Comparison of ENCODE assay signal across 1 cellular context in genomic region chr2:208542465-208543041, GRCh38.
A peak's percentile ranks its signal among the peaks of the same experiment; 100 is the strongest.
TF ChIP-seq lines count a peak whose summit lies in the region.

No MANE protein-coding gene starts in this region.

TF ChIP-seq in K562, 482 proteins besides CTCF, POLR2A, EP300 and RAD21 (continued from another document):
- TF ChIP-seq CREB3 (tag; conservative IDR thresholded peaks at IDR 0.05; ENCODE audit: low read depth) (no peak), DPF2 (IDR thresholded peaks at IDR 0.05) (0 out of 2 replicates have a peak, but pooled peaks have one; percentile 49), CHD2 (IDR thresholded peaks at IDR 0.05; ENCODE audit: low read depth, low read length) (no peak), BACH1 (tag; IDR thresholded peaks at IDR 0.05) (no peak), CTBP1 (IDR thresholded peaks at IDR 0.05; ENCODE audit: borderline replicate concordance) (peak; percentile 12; the same call in 1 of the 2 replicates), TFE3 (CRISPR knock-in tag; IDR thresholded peaks at IDR 0.05) (no peak), ETS1 (conservative IDR thresholded peaks at IDR 0.05; ENCODE audit: control insufficient read depth, low read depth, low read length) (no peak), HINFP (tag; conservative IDR thresholded peaks at IDR 0.05; ENCODE audit: low read depth) (no peak), TAF1 (IDR thresholded peaks at IDR 0.05; ENCODE audit: control insufficient read depth, extremely low read depth, insufficient read depth, low read length, severe bottlenecking) (peak; percentile 67), MYBL2 (IDR thresholded peaks at IDR 0.05; ENCODE audit: low read depth) (no peak), MYBL2 (CRISPR knock-in tag; IDR thresholded peaks at IDR 0.05; ENCODE audit: borderline replicate concordance) (no peak), FOXM1 (IDR thresholded peaks at IDR 0.05; ENCODE audit: low read depth) (no peak), FOXM1 (CRISPR knock-in tag; IDR thresholded peaks at IDR 0.05; ENCODE audit: low read depth) (no peak), RAD51 (IDR thresholded peaks at IDR 0.05; ENCODE audit: borderline replicate concordance, low read depth) (no peak), BHLHE40 (IDR thresholded peaks at IDR 0.05; ENCODE audit: low read length) (no peak; the same call in 1 of the 2 replicates), CBX2 (IDR thresholded peaks at IDR 0.05; ENCODE audit: insufficient read depth, low read length, poor library complexity, severe bottlenecking) (no peak), C11orf30 (IDR thresholded peaks at IDR 0.05; ENCODE audit: low read depth) (no peak), ZFP36 (IDR thresholded peaks at IDR 0.05; ENCODE audit: low read depth, low read length, partially characterized antibody) (peak; percentile 47), ZNF311 (CRISPR knock-in tag; IDR thresholded peaks at IDR 0.05) (no peak), CHD1 (IDR thresholded peaks at IDR 0.05; ENCODE audit: low read length) (peak; percentile 42), SIN3A (IDR thresholded peaks at IDR 0.05; ENCODE audit: borderline replicate concordance in 2 of 2, control insufficient read depth in 1 of 2, low read depth in 2 of 2, low read length in 2 of 2) (no peak), ZFX (CRISPR knock-in tag; IDR thresholded peaks at IDR 0.05) (peak; percentile 32; the same call in 1 of the 2 replicates), SAFB2 (IDR thresholded peaks at IDR 0.05; ENCODE audit: borderline replicate concordance, low read depth, low read length, severe bottlenecking) (no peak), ZNF79 (CRISPR knock-in tag; IDR thresholded peaks at IDR 0.05; ENCODE audit: low read depth) (no peak), TOE1 (IDR thresholded peaks at IDR 0.05; ENCODE audit: borderline replicate concordance) (0 out of 2 replicates have a peak, but pooled peaks have one; percentile 14), TOE1 (CRISPR knock-in tag; IDR thresholded peaks at IDR 0.05; ENCODE audit: borderline replicate concordance, low read depth) (no peak), E2F1 (CRISPR knock-in tag; IDR thresholded peaks at IDR 0.05) (no peak), ZNF408 (CRISPR knock-in tag; IDR thresholded peaks at IDR 0.05; ENCODE audit: low read depth) (no peak), ZNF41 (CRISPR knock-in tag; conservative IDR thresholded peaks at IDR 0.05) (no peak), SREBF1 (IDR thresholded peaks at IDR 0.05; ENCODE audit: borderline replicate concordance, low read depth, low read length) (no peak), E4F1 (CRISPR knock-in tag; IDR thresholded peaks at IDR 0.05; ENCODE audit: borderline replicate concordance) (no peak), PCBP2 (IDR thresholded peaks at IDR 0.05; ENCODE audit: low read depth, low read length, poor library complexity, severe bottlenecking) (no peak), BRF1 (IDR thresholded peaks at IDR 0.05; ENCODE audit: borderline replicate concordance, extremely low read depth, insufficient read length) (no peak), KDM4B (IDR thresholded peaks at IDR 0.05; ENCODE audit: borderline replicate concordance in 2 of 2, low read depth in 1 of 2) (no peak), RFX7 (CRISPR knock-in tag; IDR thresholded peaks at IDR 0.05) (no peak), CBFA2T2 (conservative IDR thresholded peaks at IDR 0.05) (no peak), ZNF696 (CRISPR knock-in tag; conservative IDR thresholded peaks at IDR 0.05) (no peak), MTA1 (IDR thresholded peaks at IDR 0.05; ENCODE audit: borderline replicate concordance) (no peak), PBX2 (CRISPR knock-in tag; IDR thresholded peaks at IDR 0.05; ENCODE audit: low read depth) (no peak), PBX2 (tag; conservative IDR thresholded peaks at IDR 0.05; ENCODE audit: low read depth) (no peak), ERF (CRISPR knock-in tag; IDR thresholded peaks at IDR 0.05) (no peak), MITF (IDR thresholded peaks at IDR 0.05) (no peak), ID3 (CRISPR knock-in tag; IDR thresholded peaks at IDR 0.05) (no peak), ID3 (tag; IDR thresholded peaks at IDR 0.05) (no peak), TSC22D4 (tag; IDR thresholded peaks at IDR 0.05) (no peak), DACH1 (IDR thresholded peaks at IDR 0.05; ENCODE audit: partially characterized antibody) (peak; percentile 85), MLLT1 (IDR thresholded peaks at IDR 0.05) (peak; percentile 51 to 74; a peak in 2 of 4 replicates), EP400 (IDR thresholded peaks at IDR 0.05) (no peak)
TF ChIP-seq in K562: peak in this region for 29.
